ENCODE assay signal across 16 cellular contexts in the genomic region with DNA sequence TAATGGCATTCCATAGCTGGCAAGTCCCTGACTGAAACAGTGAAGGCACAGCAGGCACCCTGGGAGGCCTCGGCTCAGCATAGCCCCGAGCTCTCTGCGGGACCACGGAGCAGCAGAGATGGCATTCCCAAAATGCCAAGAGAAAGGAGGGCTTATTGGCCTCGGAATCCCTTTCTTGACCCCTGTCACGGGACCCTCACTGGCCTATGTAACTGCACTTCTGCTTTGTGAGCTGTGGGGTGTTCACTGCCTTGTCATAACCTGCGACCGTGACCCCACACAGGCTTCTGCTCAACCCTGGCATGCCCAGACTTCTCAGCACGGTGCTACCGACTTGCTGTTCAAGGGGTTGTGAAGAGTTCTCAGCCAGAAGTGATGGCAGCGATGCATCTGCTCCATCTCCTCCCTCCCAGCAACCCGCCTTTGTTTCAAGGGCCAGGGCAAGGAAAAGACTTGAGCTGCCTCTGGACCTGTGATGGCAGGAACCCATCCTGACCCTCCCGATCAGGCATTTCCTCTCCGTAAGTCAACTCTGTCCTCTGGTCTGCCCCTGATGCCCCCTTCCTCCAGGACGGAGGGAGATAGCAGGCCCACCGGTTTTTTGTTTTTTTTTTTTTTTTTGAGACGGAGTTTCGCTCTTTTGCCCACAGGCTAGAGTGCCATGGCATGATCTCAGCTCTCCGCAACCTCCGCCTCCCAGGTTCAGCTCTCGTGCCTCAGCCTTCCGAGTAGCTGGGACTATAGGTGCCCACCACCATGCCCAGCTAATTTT. TPM values are rescaled to one million over a fixed set of nuclear protein-coding genes. Genes with fewer than 3 reads are reported as not detected.
DNase-seq lines count a peak whose midpoint lies in the region; ATAC-seq and TF ChIP-seq lines count a peak whose summit lies in the region.
"Had no signal": no experiment of that assay in that cellular context is flagged by ENCODE, and none has a peak within 500 bp of the region (broad histone marks: within the 10 kb centered on the region; RNA-seq: fewer than 3 reads in every experiment).

No MANE protein-coding gene starts in this region.

- POLR2A ChIA-PET in WTC11 (lab: Charles Lee): interaction anchor here (0.6 kb wide), 1 partner anchor 9 kb away, joined by 3 read pairs; no protein-coding TSS in a partner anchor

- H3K4me1 ChIP-seq in left ventricle myocardium inferior: peaks cover 99% of the 10 kb centered on the region

- H3K4me3 Mint-ChIP-seq in CD14-positive monocyte: no peak overlapping the region
- H3K4me3 Mint-ChIP-seq in WTC11: no peak overlapping the region
- no peak overlapping the region for H3K4me3 Mint-ChIP-seq in activated T-cell treated with anti-CD3 and anti-CD28 coated beads, Interleukin-2, amount 50 U/mL, for 72 hours
- H3K4me3 Mint-ChIP-seq: B cell had no signal

- H3K4me1 Mint-ChIP-seq in CD14-positive monocyte (peaks cover 15% of the 10 kb centered on the region), WTC11 (no peaks in the 10 kb centered on the region)
- peaks cover 44% of the 10 kb centered on the region for H3K4me1 Mint-ChIP-seq in activated T-cell treated with anti-CD3 and anti-CD28 coated beads, Interleukin-2, amount 50 U/mL, for 72 hours (ENCODE audit: low read depth)

- ATAC-seq in WTC11: peak; percentile 55
- no peak for ATAC-seq in activated T-cell treated with anti-CD3 and anti-CD28 coated beads, Interleukin-2, amount 50 U/mL, for 72 hours (replicated peaks in 1 of 2)

- peaks cover 28% of the 10 kb centered on the region for H3K36me3 ChIP-seq in left ventricle myocardium inferior
- H3K36me3 ChIP-seq: uterus, WERI-Rb-1 had no signal

- DNase-seq in CD14-positive monocyte (ENCODE audit: low spot score): no peak
- DNase-seq in ELF-1 (ENCODE audit: low read depth, low spot score): peak; percentile 80
- DNase-seq in WTC11 (ENCODE audit: low spot score): peak; percentile 26
- DNase-seq in left ventricle myocardium inferior: no peak
- no peak for DNase-seq in AG20443 (ENCODE audit: low spot score)
- DNase-seq in NCI-H748 treated with DMSO at 0.1 percent for 48 hours (lab: John Stamatoyannopoulos, UW): no peak
- no peak for DNase-seq in stimulated activated CD4-positive, alpha-beta T cell treated with anti-CD3 and anti-CD28 coated beads, Interleukin-15, amount 100 ng/mL, for 24 hours
- no peak for DNase-seq in activated T-cell treated with anti-CD3 and anti-CD28 coated beads, Interleukin-2, amount 50 U/mL, for 72 hours
- DNase-seq: foreskin melanocyte; NCI-H1105; NCI-H345; stimulated activated CD4-positive, alpha-beta T cell treated with anti-CD3 and anti-CD28 coated beads, Interleukin-2, amount 100 ng/mL, for 48 hours; uterus had no signal

- H3K27ac ChIP-seq in left ventricle myocardium inferior (replicated peaks): peak overlapping the region; percentile 89
- H3K27ac ChIP-seq: adrenal gland had no signal

- H3K36me3 Mint-ChIP-seq in CD14-positive monocyte (peaks cover 79 to 90% of the 10 kb centered on the region in 2 donors), WTC11 (peaks cover 23% of the 10 kb centered on the region)
- peaks cover 8 to 9% of the 10 kb centered on the region in 2 donors for H3K36me3 Mint-ChIP-seq in activated T-cell treated with anti-CD3 and anti-CD28 coated beads, Interleukin-2, amount 50 U/mL, for 72 hours (ENCODE audit: insufficient read depth in 2 of 2)

- H3K27ac Mint-ChIP-seq in CD14-positive monocyte (peak overlapping the region in 5 of 7 donors; percentile 13 to 63 (median 54)), WTC11 (0 out of 2 replicates have a peak overlapping the region, but pooled peaks have one; percentile 28)
- no peak overlapping the region for H3K27ac Mint-ChIP-seq in activated T-cell treated with anti-CD3 and anti-CD28 coated beads, Interleukin-2, amount 50 U/mL, for 72 hours
- H3K27ac Mint-ChIP-seq: B cell had no signal

- intact Hi-C loops in CD14-positive monocyte (cut with micrococcal nuclease) (no loop called here), left ventricle myocardium inferior (cut with micrococcal nuclease) (no loop called here)

- CTCF ChIA-PET in WTC11 (lab: Charles Lee): interaction anchor here (0.7 to 1.1 kb wide), 2 partner anchors 20 to 169 kb away, joined by 3 to 4 read pairs; no protein-coding TSS in a partner anchor

- H3K9me3 ChIP-seq in left ventricle myocardium inferior (replicated peaks): no peaks in the 10 kb centered on the region
- H3K9me3 ChIP-seq: adrenal gland, uterus had no signal

- H3K27me3 ChIP-seq in left ventricle myocardium inferior (ENCODE audit: low read depth): no peaks in the 10 kb centered on the region
- H3K27me3 ChIP-seq: adrenal gland, uterus had no signal

- TF ChIP-seq CTCF in CD14-positive monocyte (IDR thresholded peaks at IDR 0.05): no peak
- no peak for TF ChIP-seq CTCF in WTC11 (IDR thresholded peaks at IDR 0.05)
- no peak for TF ChIP-seq CTCF in left ventricle myocardium inferior (IDR thresholded peaks at IDR 0.05; ENCODE audit: borderline replicate concordance)

- H3K9me3 Mint-ChIP-seq in CD14-positive monocyte: peaks cover 0 to 2% (median 0%) of the 10 kb centered on the region in 7 donors
- H3K9me3 Mint-ChIP-seq in WTC11: no peaks in the 10 kb centered on the region
- H3K9me3 Mint-ChIP-seq in activated T-cell treated with anti-CD3 and anti-CD28 coated beads, Interleukin-2, amount 50 U/mL, for 72 hours: no peaks in the 10 kb centered on the region

- peaks cover 0 to 3% (median 0%) of the 10 kb centered on the region in 3 donors for H3K27me3 Mint-ChIP-seq in CD14-positive monocyte (ENCODE audit: low read depth in 3 of 3)
- H3K27me3 Mint-ChIP-seq in WTC11 (ENCODE audit: low read depth): no peaks in the 10 kb centered on the region
- no peaks in the 10 kb centered on the region for H3K27me3 Mint-ChIP-seq in activated T-cell treated with anti-CD3 and anti-CD28 coated beads, Interleukin-2, amount 50 U/mL, for 72 hours (ENCODE audit: low read depth)
- H3K27me3 Mint-ChIP-seq: B cell had no signal

- H3K4me3 ChIP-seq in left ventricle myocardium inferior: no peak overlapping the region
- H3K4me3 ChIP-seq: adrenal gland, uterus had no signal

TF ChIP-seq in WTC11, 78 proteins besides CTCF, POLR2A, EP300 and RAD21:
- no peak for TF ChIP-seq HMGA2 (CRISPR knock-in tag; IDR thresholded peaks at IDR 0.05)

RNA-seq across cellular contexts. Expression of a gene that starts 30.5 kb away (rescaled TPM):
- 10 to 100 TPM; 14.2 to 16.0 TPM for polyA plus RNA-seq in CD14-positive monocyte
- total RNA-seq in WTC11 (2021): 20.8 to 23.9 TPM (median 21.3 TPM) in 3 replicates
- total RNA-seq in left ventricle myocardium inferior: 46.4 TPM
- 10 to 100 TPM; 22.6 to 32.7 TPM for total RNA-seq in activated T-cell treated with anti-CD3 and anti-CD28 coated beads, Interleukin-2, amount 50 U/mL, for 72 hours

RNA-seq across cellular contexts. Expression of a gene that starts 48.0 kb away (rescaled TPM):
- not detected for polyA plus RNA-seq in CD14-positive monocyte
- total RNA-seq in WTC11 (2021): 1.2 to 2.3 TPM (median 2.0 TPM) in 3 replicates
- total RNA-seq in left ventricle myocardium inferior: 2.7 TPM
- 1 to 10 TPM in 1 of 2 donors, under 1 TPM in 1; 0.41 to 1.7 TPM for total RNA-seq in activated T-cell treated with anti-CD3 and anti-CD28 coated beads, Interleukin-2, amount 50 U/mL, for 72 hours

Comparison
In these comparisons a context has a peak if more than half of its experiments do, and no peak if none do; other contexts are left out.
1. DNase-seq: peak in ELF-1 (single experiment) and WTC11 (single experiment); none in CD14-positive monocyte (single experiment), left ventricle myocardium inferior (single experiment), AG20443 (single experiment), NCI-H748 treated with DMSO at 0.1 percent for 48 hours (single experiment), stimulated activated CD4-positive, alpha-beta T cell treated with anti-CD3 and anti-CD28 coated beads, Interleukin-15, amount 100 ng/mL, for 24 hours (single experiment) and activated T-cell treated with anti-CD3 and anti-CD28 coated beads, Interleukin-2, amount 50 U/mL, for 72 hours (0 of 2).